In genomic region chr12:118536306-118536900, GRCh38 we compare ENCODE assay signal across 19 cellular contexts.
DNase-seq lines count a peak whose midpoint lies in the region; ATAC-seq and TF ChIP-seq lines count a peak whose summit lies in the region.
"Had no signal": no experiment of that assay in that cellular context is flagged by ENCODE, and none has a peak within 500 bp of the region (broad histone marks: within the 10 kb centered on the region; RNA-seq: fewer than 3 reads in every experiment).

No MANE protein-coding gene starts in this region.

- no peaks in the 10 kb centered on the region for H3K27me3 Mint-ChIP-seq in neural crest cell (ENCODE audit: low read depth)
- H3K27me3 Mint-ChIP-seq: activated naive CD8-positive, alpha-beta T cell treated with anti-CD3 and anti-CD28 coated beads, Interleukin-2, amount 10 ng/mL, durations not matched to agents 7 days and 5 days had no signal

- TF ChIP-seq POLR2A in vagina (IDR thresholded peaks at IDR 0.05): no peak

- H3K36me3 ChIP-seq in esophagus (ENCODE audit: control insufficient read depth in 2 of 2, insufficient read depth in 2 of 2, low read length in 1 of 2): no peaks in the 10 kb centered on the region
- no peaks in the 10 kb centered on the region for H3K36me3 ChIP-seq in vagina
- H3K36me3 ChIP-seq: BE2C had no signal

- no peaks in the 10 kb centered on the region for H3K9me3 ChIP-seq in esophagus (ENCODE audit: control insufficient read depth in 2 of 2, insufficient read depth in 1 of 2, low read depth in 1 of 2, low read length in 1 of 2)
- H3K9me3 ChIP-seq in vagina: no peaks in the 10 kb centered on the region
- H3K9me3 ChIP-seq: BE2C had no signal

- peaks cover 18% of the 10 kb centered on the region for H3K4me1 Mint-ChIP-seq in neural crest cell
- H3K4me1 Mint-ChIP-seq: activated naive CD8-positive, alpha-beta T cell treated with anti-CD3 and anti-CD28 coated beads, Interleukin-2, amount 10 ng/mL, durations not matched to agents 7 days and 5 days had no signal

- H3K27me3 ChIP-seq in esophagus (ENCODE audit: control insufficient read depth in 1 of 2, insufficient read depth in 2 of 2, low read length in 2 of 2) (no peaks in the 10 kb centered on the region), vagina (no peaks in the 10 kb centered on the region)
- H3K27me3 ChIP-seq: BE2C, dorsolateral prefrontal cortex had no signal

- peak overlapping the region; percentile 39 for H3K27ac Mint-ChIP-seq in neural crest cell (ENCODE audit: unreplicated experiment)
- H3K27ac Mint-ChIP-seq: activated naive CD8-positive, alpha-beta T cell treated with anti-CD3 and anti-CD28 coated beads, Interleukin-2, amount 10 ng/mL, durations not matched to agents 7 days and 5 days; HFFc6; T-helper 1 cell treated with Interleukin-12 subunit alpha and Interleukin-12 subunit beta and Interleukin-4 antibody, amounts not matched to agents 30 μg/mL and 1 μg/mL, for 36 hours had no signal

- no peak for ATAC-seq in GM18907 (IDR thresholded peaks at IDR 0.05; ENCODE audit: unreplicated experiment)

- DNase-seq in NCI-H345 (lab: John Stamatoyannopoulos, UW) (peak; percentile 29), NCI-H345 treated with DMSO at 0.1 percent for 48 hours (lab: John Stamatoyannopoulos, UW; ENCODE audit: unreplicated experiment) (no peak), neural crest cell (ENCODE audit: low read depth, low spot score) (no peak), vagina (ENCODE audit: extremely low spot score in 2 of 2) (no peak), glomerular visceral epithelial cell (ENCODE audit: extremely low spot score) (no peak), NCI-H82 treated with DMSO at 0.1 percent for 48 hours (lab: John Stamatoyannopoulos, UW; ENCODE audit: unreplicated experiment) (no peak)
- DNase-seq: activated naive CD8-positive, alpha-beta T cell treated with anti-CD3 and anti-CD28 coated beads, Interleukin-2, amount 10 ng/mL, durations not matched to agents 7 days and 5 days; BE2C; dorsolateral prefrontal cortex; erythroblast; HFFc6; SHP77 had no signal

- H3K4me3 ChIP-seq in esophagus (ENCODE audit: low read depth in 1 of 2, low read length in 2 of 2): no peak overlapping the region
- no peak overlapping the region for H3K4me3 ChIP-seq in vagina
- H3K4me3 ChIP-seq: dorsolateral prefrontal cortex, lung had no signal

- H3K27ac ChIP-seq in esophagus (ENCODE audit: low read depth in 2 of 2, low read length in 1 of 2): peak overlapping the region; percentile 9 to 46
- H3K27ac ChIP-seq in vagina: peak overlapping the region; percentile 56
- H3K27ac ChIP-seq: VCaP had no signal

- no peaks in the 10 kb centered on the region for H3K36me3 Mint-ChIP-seq in neural crest cell (ENCODE audit: low read depth)
- H3K36me3 Mint-ChIP-seq: activated naive CD8-positive, alpha-beta T cell treated with anti-CD3 and anti-CD28 coated beads, Interleukin-2, amount 10 ng/mL, durations not matched to agents 7 days and 5 days; brain had no signal

- H3K4me3 Mint-ChIP-seq in neural crest cell: no peak overlapping the region
- H3K4me3 Mint-ChIP-seq: activated naive CD8-positive, alpha-beta T cell treated with anti-CD3 and anti-CD28 coated beads, Interleukin-2, amount 10 ng/mL, durations not matched to agents 7 days and 5 days; brain; HFFc6; T-helper 1 cell treated with Interleukin-12 subunit alpha and Interleukin-12 subunit beta and Interleukin-4 antibody, amounts not matched to agents 30 μg/mL and 1 μg/mL, for 36 hours had no signal

- TF ChIP-seq CTCF in neural crest cell (conservative IDR thresholded peaks at IDR 0.05) (no peak), vagina (IDR thresholded peaks at IDR 0.05) (no peak)

- 61 to 63% methylated on average over 8 of the region's 8 CpGs for WGBS in esophagus, 2 donors

- no peaks in the 10 kb centered on the region for H3K9me3 Mint-ChIP-seq in neural crest cell
- H3K9me3 Mint-ChIP-seq: activated naive CD8-positive, alpha-beta T cell treated with anti-CD3 and anti-CD28 coated beads, Interleukin-2, amount 10 ng/mL, durations not matched to agents 7 days and 5 days; brain; HFFc6; T-helper 1 cell treated with Interleukin-12 subunit alpha and Interleukin-12 subunit beta and Interleukin-4 antibody, amounts not matched to agents 30 μg/mL and 1 μg/mL, for 36 hours had no signal

- intact Hi-C loops in vagina (cut with DNase I): no loop called here

- H3K4me1 ChIP-seq in esophagus (ENCODE audit: control insufficient read depth in 2 of 2, insufficient read depth in 2 of 2, low read length in 1 of 2) (no peaks in the 10 kb centered on the region), vagina (no peaks in the 10 kb centered on the region)
- H3K4me1 ChIP-seq: BE2C, parathyroid adenoma had no signal
